Comparison of ENCODE assay signal across 1 cellular context in the genomic region with DNA sequence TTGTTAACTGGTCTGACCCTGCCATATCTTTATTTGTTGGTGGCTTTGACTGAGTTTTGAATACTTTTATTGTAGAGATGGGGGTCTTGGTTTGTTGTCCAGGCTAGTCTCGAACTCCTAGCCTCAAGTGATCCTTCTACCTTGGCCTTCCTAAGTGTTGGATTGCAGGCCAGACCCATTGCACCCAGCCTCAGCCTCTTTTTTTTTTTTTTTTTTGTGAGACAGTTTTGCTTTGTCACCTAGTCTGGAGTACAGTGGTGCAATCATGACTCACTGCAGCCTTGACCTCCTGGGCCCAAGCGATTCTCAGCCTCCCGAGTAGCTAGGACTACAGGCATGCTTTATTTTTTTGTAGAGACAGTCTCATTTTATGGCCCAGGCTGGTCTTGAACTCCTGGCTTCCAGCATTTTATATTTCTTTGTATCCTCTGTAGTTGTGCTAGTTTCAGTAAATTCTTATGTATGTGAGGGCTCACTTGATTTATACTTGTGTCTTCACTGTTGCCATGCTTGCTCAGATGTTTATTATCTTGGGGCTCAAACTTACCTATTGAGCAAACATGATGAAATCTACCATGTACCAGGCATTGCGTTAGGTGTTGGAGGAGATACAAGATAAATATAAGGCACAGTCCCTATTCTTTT.
TF ChIP-seq lines count a peak whose summit lies in the region.

No MANE protein-coding gene starts in this region.

TF ChIP-seq in K562, 482 proteins besides CTCF, POLR2A, EP300 and RAD21 (continued from another document and continues in another):
- TF ChIP-seq, protein P1, sequence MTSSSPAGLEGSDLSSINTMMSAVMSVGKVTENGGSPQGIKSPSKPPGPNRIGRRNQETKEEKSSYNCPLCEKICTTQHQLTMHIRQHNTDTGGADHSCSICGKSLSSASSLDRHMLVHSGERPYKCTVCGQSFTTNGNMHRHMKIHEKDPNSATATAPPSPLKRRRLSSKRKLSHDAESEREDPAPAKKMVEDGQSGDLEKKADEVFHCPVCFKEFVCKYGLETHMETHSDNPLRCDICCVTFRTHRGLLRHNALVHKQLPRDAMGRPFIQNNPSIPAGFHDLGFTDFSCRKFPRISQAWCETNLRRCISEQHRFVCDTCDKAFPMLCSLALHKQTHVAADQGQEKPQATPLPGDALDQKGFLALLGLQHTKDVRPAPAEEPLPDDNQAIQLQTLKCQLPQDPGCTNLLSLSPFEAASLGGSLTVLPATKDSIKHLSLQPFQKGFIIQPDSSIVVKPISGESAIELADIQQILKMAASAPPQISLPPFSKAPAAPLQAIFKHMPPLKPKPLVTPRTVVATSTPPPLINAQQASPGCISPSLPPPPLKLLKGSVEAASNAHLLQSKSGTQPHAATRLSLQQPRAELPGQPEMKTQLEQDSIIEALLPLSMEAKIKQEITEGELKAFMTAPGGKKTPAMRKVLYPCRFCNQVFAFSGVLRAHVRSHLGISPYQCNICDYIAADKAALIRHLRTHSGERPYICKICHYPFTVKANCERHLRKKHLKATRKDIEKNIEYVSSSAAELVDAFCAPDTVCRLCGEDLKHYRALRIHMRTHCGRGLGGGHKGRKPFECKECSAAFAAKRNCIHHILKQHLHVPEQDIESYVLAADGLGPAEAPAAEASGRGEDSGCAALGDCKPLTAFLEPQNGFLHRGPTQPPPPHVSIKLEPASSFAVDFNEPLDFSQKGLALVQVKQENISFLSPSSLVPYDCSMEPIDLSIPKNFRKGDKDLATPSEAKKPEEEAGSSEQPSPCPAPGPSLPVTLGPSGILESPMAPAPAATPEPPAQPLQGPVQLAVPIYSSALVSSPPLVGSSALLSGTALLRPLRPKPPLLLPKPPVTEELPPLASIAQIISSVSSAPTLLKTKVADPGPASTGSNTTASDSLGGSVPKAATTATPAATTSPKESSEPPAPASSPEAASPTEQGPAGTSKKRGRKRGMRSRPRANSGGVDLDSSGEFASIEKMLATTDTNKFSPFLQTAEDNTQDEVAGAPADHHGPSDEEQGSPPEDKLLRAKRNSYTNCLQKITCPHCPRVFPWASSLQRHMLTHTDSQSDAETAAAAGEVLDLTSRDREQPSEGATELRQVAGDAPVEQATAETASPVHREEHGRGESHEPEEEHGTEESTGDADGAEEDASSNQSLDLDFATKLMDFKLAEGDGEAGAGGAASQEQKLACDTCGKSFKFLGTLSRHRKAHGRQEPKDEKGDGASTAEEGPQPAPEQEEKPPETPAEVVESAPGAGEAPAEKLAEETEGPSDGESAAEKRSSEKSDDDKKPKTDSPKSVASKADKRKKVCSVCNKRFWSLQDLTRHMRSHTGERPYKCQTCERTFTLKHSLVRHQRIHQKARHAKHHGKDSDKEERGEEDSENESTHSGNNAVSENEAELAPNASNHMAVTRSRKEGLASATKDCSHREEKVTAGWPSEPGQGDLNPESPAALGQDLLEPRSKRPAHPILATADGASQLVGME (CRISPR knock-in tag; IDR thresholded peaks at IDR 0.05): no peak
- TF ChIP-seq RBFOX2 (IDR thresholded peaks at IDR 0.05; ENCODE audit: low read depth, low read length) (no peak), CHCHD3 (CRISPR knock-in tag; IDR thresholded peaks at IDR 0.05) (no peak), ZNF780A (CRISPR knock-in tag; IDR thresholded peaks at IDR 0.05) (no peak), PRMT5 (CRISPR knock-in tag; IDR thresholded peaks at IDR 0.05) (no peak), SNIP1 (IDR thresholded peaks at IDR 0.05; ENCODE audit: low read depth) (no peak), MEIS2 (IDR thresholded peaks at IDR 0.05; ENCODE audit: partially characterized antibody) (peak; percentile 44), GABPB2 (CRISPR knock-in tag; conservative IDR thresholded peaks at IDR 0.05) (no peak), ZNF589 (CRISPR knock-in tag; IDR thresholded peaks at IDR 0.05; ENCODE audit: low read depth) (peak; percentile 27; the same call in 1 of the 2 replicates), MEF2A (IDR thresholded peaks at IDR 0.05; ENCODE audit: control insufficient read depth, low read depth, low read length) (no peak), MYBL2 (IDR thresholded peaks at IDR 0.05; ENCODE audit: low read depth) (no peak), MYBL2 (CRISPR knock-in tag; IDR thresholded peaks at IDR 0.05; ENCODE audit: borderline replicate concordance) (no peak), NONO (IDR thresholded peaks at IDR 0.05; ENCODE audit: low read depth in 2 of 2, low read length in 1 of 2) (no peak), ZNF384 (IDR thresholded peaks at IDR 0.05; ENCODE audit: low read depth, low read length) (peak; percentile 100), MTA1 (IDR thresholded peaks at IDR 0.05; ENCODE audit: borderline replicate concordance) (peak; percentile 61; the same call in 1 of the 2 replicates)
- TF ChIP-seq, protein P2, sequence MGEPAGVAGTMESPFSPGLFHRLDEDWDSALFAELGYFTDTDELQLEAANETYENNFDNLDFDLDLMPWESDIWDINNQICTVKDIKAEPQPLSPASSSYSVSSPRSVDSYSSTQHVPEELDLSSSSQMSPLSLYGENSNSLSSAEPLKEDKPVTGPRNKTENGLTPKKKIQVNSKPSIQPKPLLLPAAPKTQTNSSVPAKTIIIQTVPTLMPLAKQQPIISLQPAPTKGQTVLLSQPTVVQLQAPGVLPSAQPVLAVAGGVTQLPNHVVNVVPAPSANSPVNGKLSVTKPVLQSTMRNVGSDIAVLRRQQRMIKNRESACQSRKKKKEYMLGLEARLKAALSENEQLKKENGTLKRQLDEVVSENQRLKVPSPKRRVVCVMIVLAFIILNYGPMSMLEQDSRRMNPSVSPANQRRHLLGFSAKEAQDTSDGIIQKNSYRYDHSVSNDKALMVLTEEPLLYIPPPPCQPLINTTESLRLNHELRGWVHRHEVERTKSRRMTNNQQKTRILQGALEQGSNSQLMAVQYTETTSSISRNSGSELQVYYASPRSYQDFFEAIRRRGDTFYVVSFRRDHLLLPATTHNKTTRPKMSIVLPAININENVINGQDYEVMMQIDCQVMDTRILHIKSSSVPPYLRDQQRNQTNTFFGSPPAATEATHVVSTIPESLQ (CRISPR knock-in tag; IDR thresholded peaks at IDR 0.05): no peak
- TF ChIP-seq, protein P3, sequence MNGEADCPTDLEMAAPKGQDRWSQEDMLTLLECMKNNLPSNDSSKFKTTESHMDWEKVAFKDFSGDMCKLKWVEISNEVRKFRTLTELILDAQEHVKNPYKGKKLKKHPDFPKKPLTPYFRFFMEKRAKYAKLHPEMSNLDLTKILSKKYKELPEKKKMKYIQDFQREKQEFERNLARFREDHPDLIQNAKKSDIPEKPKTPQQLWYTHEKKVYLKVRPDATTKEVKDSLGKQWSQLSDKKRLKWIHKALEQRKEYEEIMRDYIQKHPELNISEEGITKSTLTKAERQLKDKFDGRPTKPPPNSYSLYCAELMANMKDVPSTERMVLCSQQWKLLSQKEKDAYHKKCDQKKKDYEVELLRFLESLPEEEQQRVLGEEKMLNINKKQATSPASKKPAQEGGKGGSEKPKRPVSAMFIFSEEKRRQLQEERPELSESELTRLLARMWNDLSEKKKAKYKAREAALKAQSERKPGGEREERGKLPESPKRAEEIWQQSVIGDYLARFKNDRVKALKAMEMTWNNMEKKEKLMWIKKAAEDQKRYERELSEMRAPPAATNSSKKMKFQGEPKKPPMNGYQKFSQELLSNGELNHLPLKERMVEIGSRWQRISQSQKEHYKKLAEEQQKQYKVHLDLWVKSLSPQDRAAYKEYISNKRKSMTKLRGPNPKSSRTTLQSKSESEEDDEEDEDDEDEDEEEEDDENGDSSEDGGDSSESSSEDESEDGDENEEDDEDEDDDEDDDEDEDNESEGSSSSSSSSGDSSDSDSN (IDR thresholded peaks at IDR 0.05; ENCODE audit: borderline replicate concordance in 1 of 2, low read depth in 2 of 2, low read length in 2 of 2): no peak
- TF ChIP-seq, protein P4, sequence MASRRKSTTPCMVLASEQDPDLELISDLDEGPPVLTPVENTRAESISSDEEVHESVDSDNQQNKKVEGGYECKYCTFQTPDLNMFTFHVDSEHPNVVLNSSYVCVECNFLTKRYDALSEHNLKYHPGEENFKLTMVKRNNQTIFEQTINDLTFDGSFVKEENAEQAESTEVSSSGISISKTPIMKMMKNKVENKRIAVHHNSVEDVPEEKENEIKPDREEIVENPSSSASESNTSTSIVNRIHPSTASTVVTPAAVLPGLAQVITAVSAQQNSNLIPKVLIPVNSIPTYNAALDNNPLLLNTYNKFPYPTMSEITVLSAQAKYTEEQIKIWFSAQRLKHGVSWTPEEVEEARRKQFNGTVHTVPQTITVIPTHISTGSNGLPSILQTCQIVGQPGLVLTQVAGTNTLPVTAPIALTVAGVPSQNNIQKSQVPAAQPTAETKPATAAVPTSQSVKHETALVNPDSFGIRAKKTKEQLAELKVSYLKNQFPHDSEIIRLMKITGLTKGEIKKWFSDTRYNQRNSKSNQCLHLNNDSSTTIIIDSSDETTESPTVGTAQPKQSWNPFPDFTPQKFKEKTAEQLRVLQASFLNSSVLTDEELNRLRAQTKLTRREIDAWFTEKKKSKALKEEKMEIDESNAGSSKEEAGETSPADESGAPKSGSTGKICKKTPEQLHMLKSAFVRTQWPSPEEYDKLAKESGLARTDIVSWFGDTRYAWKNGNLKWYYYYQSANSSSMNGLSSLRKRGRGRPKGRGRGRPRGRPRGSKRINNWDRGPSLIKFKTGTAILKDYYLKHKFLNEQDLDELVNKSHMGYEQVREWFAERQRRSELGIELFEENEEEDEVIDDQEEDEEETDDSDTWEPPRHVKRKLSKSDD (conservative IDR thresholded peaks at IDR 0.05; ENCODE audit: low read length): no peak
- TF ChIP-seq, protein P5, sequence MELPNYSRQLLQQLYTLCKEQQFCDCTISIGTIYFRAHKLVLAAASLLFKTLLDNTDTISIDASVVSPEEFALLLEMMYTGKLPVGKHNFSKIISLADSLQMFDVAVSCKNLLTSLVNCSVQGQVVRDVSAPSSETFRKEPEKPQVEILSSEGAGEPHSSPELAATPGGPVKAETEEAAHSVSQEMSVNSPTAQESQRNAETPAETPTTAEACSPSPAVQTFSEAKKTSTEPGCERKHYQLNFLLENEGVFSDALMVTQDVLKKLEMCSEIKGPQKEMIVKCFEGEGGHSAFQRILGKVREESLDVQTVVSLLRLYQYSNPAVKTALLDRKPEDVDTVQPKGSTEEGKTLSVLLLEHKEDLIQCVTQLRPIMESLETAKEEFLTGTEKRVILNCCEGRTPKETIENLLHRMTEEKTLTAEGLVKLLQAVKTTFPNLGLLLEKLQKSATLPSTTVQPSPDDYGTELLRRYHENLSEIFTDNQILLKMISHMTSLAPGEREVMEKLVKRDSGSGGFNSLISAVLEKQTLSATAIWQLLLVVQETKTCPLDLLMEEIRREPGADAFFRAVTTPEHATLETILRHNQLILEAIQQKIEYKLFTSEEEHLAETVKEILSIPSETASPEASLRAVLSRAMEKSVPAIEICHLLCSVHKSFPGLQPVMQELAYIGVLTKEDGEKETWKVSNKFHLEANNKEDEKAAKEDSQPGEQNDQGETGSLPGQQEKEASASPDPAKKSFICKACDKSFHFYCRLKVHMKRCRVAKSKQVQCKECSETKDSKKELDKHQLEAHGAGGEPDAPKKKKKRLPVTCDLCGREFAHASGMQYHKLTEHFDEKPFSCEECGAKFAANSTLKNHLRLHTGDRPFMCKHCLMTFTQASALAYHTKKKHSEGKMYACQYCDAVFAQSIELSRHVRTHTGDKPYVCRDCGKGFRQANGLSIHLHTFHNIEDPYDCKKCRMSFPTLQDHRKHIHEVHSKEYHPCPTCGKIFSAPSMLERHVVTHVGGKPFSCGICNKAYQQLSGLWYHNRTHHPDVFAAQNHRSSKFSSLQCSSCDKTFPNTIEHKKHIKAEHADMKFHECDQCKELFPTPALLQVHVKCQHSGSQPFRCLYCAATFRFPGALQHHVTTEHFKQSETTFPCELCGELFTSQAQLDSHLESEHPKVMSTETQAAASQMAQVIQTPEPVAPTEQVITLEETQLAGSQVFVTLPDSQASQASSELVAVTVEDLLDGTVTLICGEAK (IDR thresholded peaks at IDR 0.05): no peak; the same call in 1 of the 2 replicates
- TF ChIP-seq, protein P5 (CRISPR knock-in tag; IDR thresholded peaks at IDR 0.05): no peak
- TF ChIP-seq, protein P6, sequence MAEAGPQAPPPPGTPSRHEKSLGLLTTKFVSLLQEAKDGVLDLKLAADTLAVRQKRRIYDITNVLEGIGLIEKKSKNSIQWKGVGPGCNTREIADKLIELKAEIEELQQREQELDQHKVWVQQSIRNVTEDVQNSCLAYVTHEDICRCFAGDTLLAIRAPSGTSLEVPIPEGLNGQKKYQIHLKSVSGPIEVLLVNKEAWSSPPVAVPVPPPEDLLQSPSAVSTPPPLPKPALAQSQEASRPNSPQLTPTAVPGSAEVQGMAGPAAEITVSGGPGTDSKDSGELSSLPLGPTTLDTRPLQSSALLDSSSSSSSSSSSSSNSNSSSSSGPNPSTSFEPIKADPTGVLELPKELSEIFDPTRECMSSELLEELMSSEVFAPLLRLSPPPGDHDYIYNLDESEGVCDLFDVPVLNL (CRISPR knock-in tag; IDR thresholded peaks at IDR 0.05; ENCODE audit: low read depth): no peak
- TF ChIP-seq, protein P7, sequence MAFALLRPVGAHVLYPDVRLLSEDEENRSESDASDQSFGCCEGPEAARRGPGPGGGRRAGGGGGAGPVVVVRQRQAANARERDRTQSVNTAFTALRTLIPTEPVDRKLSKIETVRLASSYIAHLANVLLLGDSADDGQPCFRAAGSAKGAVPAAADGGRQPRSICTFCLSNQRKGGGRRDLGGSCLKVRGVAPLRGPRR (CRISPR knock-in tag; IDR thresholded peaks at IDR 0.05): no peak
